ENCODE assay signal across 20 cellular contexts in genomic region chr7:40531946-40532345, GRCh38.
A peak's percentile ranks its signal among the peaks of the same experiment; 100 is the strongest.
DNase-seq lines count a peak whose midpoint lies in the region; ATAC-seq and TF ChIP-seq lines count a peak whose summit lies in the region.
"Had no signal": no experiment of that assay in that cellular context is flagged by ENCODE, and none has a peak within 500 bp of the region (broad histone marks: within the 10 kb centered on the region; RNA-seq: fewer than 3 reads in every experiment).

No MANE protein-coding gene starts in this region.

- H3K9ac ChIP-seq in SK-N-SH (no peak overlapping the region), GM23248 (no peak overlapping the region)
- H3K9ac ChIP-seq: BLaER1 had no signal

- 96% methylated on average over 4 of the region's 4 CpGs for WGBS in SK-N-SH (ENCODE audit: low lambda C conversion rate)
- WGBS in GM23248 (ENCODE audit: low coverage in 1 of 2, low lambda C conversion rate in 2 of 2, missing lambda C conversion rate in 2 of 2), 2 experiments, result 94 to 100% methylated on average over 4 of the region's 4 CpGs

- H3K27ac Mint-ChIP-seq in HFFc6, result peak overlapping the region; percentile 8; the same call in 1 of the 2 replicates
- H3K27ac Mint-ChIP-seq: B cell; CD4-positive, alpha-beta T cell; CD8-positive, alpha-beta memory T cell; GM23338; H9 had no signal

- H3K4me3 Mint-ChIP-seq in HFFc6, result no peak overlapping the region
- no peak overlapping the region for H3K4me3 Mint-ChIP-seq in activated T-cell treated with anti-CD3 and anti-CD28 coated beads, Interleukin-2, amount 50 U/mL, for 4 hours
- H3K4me3 Mint-ChIP-seq: B cell; CD4-positive, alpha-beta T cell; CD8-positive, alpha-beta memory T cell; GM23338; H9 had no signal

- H3K9me2 ChIP-seq in SK-N-SH, result no peaks in the 10 kb centered on the region
- H3K9me2 ChIP-seq in GM23248 (ENCODE audit: insufficient read depth), result no peaks in the 10 kb centered on the region

- no peak for TF ChIP-seq EP300 in SK-N-SH (IDR thresholded peaks at IDR 0.05; ENCODE audit: borderline replicate concordance in 1 of 2, low read depth in 1 of 2, low read length in 1 of 2)

- H3K9me3 ChIP-seq in SK-N-SH (no peaks in the 10 kb centered on the region), GM23248 (ENCODE audit: low read depth) (no peaks in the 10 kb centered on the region)
- H3K9me3 ChIP-seq: BLaER1 had no signal

- H3K27me3 ChIP-seq in SK-N-SH (ENCODE audit: insufficient read depth) (no peaks in the 10 kb centered on the region), GM23248 (replicated peaks; ENCODE audit: insufficient read depth) (no peaks in the 10 kb centered on the region)
- H3K27me3 ChIP-seq: BLaER1 had no signal

- DNase-seq in SK-N-SH (no peak), HFFc6 (no peak), fibroblast of gingiva (ENCODE audit: low read depth) (peak; percentile 35), NCI-H1092 treated with DMSO at 0.1 percent for 48 hours (lab: John Stamatoyannopoulos, UW) (no peak), GM23248 (no peak), CD1c-positive myeloid dendritic cell (ENCODE audit: extremely low spot score) (no peak)
- no peak for DNase-seq in activated T-cell treated with anti-CD3 and anti-CD28 coated beads, Interleukin-2, amount 50 U/mL, for 4 hours
- DNase-seq: CD4-positive, alpha-beta T cell; CD8-positive, alpha-beta memory T cell; DMS 273 treated with DMSO at 0.1 percent for 48 hours; DMS79; GF-D8; H9 had no signal

- H3K79me2 ChIP-seq in SK-N-SH (ENCODE audit: insufficient read depth) (peaks cover 78% of the 10 kb centered on the region), GM23248 (ENCODE audit: insufficient read depth) (no peaks in the 10 kb centered on the region)

- POLR2A ChIA-PET in SK-N-SH (lab: Yijun Ruan, JAX), result no interaction called here

- H3K4me1 Mint-ChIP-seq in HFFc6 (ENCODE audit: low read depth), result peaks cover 42% of the 10 kb centered on the region
- no peaks in the 10 kb centered on the region for H3K4me1 Mint-ChIP-seq in activated T-cell treated with anti-CD3 and anti-CD28 coated beads, Interleukin-2, amount 50 U/mL, for 4 hours (ENCODE audit: low read depth)
- H3K4me1 Mint-ChIP-seq: B cell; CD8-positive, alpha-beta memory T cell; GM23338; H9 had no signal

- TF ChIP-seq CTCF in SK-N-SH (IDR thresholded peaks at IDR 0.05) (no peak), HFFc6 (IDR thresholded peaks at IDR 0.05) (no peak)

- H2AFZ ChIP-seq in SK-N-SH (ENCODE audit: low read depth) (no peak overlapping the region), GM23248 (no peak overlapping the region)
- H2AFZ ChIP-seq: GM23338 had no signal

- in situ Hi-C loops in GM23248 (cut with MboI), result no loop called here

- no peak; the same call in 2 of the 3 replicates for ATAC-seq in SK-N-SH treated with all-trans-retinoic acid at 6 μM for 48 hours
- ATAC-seq in activated T-cell treated with anti-CD3 and anti-CD28 coated beads, Interleukin-2, amount 50 U/mL, for 4 hours, result no peak
- ATAC-seq: GM23338, HCT116 had no signal

- no peaks in the 10 kb centered on the region for H3K36me3 Mint-ChIP-seq in HFFc6 (ENCODE audit: low read depth)
- H3K36me3 Mint-ChIP-seq in activated T-cell treated with anti-CD3 and anti-CD28 coated beads, Interleukin-2, amount 50 U/mL, for 4 hours (ENCODE audit: insufficient read depth), result no peaks in the 10 kb centered on the region
- H3K36me3 Mint-ChIP-seq: CD8-positive, alpha-beta memory T cell had no signal

- H3F3A ChIP-seq in SK-N-SH (replicated peaks; ENCODE audit: insufficient read depth), result peaks cover 42% of the 10 kb centered on the region
- H3F3A ChIP-seq in GM23248 (ENCODE audit: insufficient read depth), result 0 out of 2 replicates have a peak, but pooled peaks cover 8% of the 10 kb centered on the region

- no peak for TF ChIP-seq RAD21 in SK-N-SH (IDR thresholded peaks at IDR 0.05; ENCODE audit: low read length)

- no peaks in the 10 kb centered on the region for H3K9me3 Mint-ChIP-seq in HFFc6
- H3K9me3 Mint-ChIP-seq in activated T-cell treated with anti-CD3 and anti-CD28 coated beads, Interleukin-2, amount 50 U/mL, for 4 hours, result peaks cover 4% of the 10 kb centered on the region
- H3K9me3 Mint-ChIP-seq: GM23338, H9 had no signal

- H4K20me1 ChIP-seq in SK-N-SH (ENCODE audit: insufficient read depth) (no peaks in the 10 kb centered on the region), GM23248 (ENCODE audit: insufficient read depth) (no peaks in the 10 kb centered on the region)
- H4K20me1 ChIP-seq: BLaER1 had no signal

- CTCF ChIA-PET in SK-N-SH (lab: Yijun Ruan, JAX), result interaction anchor here (1.8 kb wide), 1 partner anchor 12 kb away, joined by 5 read pairs; no protein-coding TSS in a partner anchor

- no peaks in the 10 kb centered on the region for H3K27me3 Mint-ChIP-seq in HFFc6 (ENCODE audit: insufficient read depth)
- H3K27me3 Mint-ChIP-seq in activated T-cell treated with anti-CD3 and anti-CD28 coated beads, Interleukin-2, amount 50 U/mL, for 4 hours (ENCODE audit: low read depth), result no peaks in the 10 kb centered on the region
- H3K27me3 Mint-ChIP-seq: B cell; CD4-positive, alpha-beta T cell; CD8-positive, alpha-beta memory T cell had no signal

- no peak overlapping the region for H3K4me2 ChIP-seq in SK-N-SH
- no peak overlapping the region for H3K4me2 ChIP-seq in GM23248 (ENCODE audit: unreplicated experiment)
- H3K4me2 ChIP-seq: BLaER1, GM23338 had no signal

- H3K27ac ChIP-seq in SK-N-SH (ENCODE audit: low read depth in 2 of 2, low read length in 1 of 2) (peak overlapping the region; percentile 23 to 75; a peak in 2 of 4 replicates), GM23248 (no peak overlapping the region)
- H3K27ac ChIP-seq: 22Rv1, BLaER1, C4-2B had no signal

- H3K4me3 ChIP-seq in SK-N-SH (ENCODE audit: low read depth in 2 of 2, low read length in 1 of 2), result no peak overlapping the region
- no peak overlapping the region for H3K4me3 ChIP-seq in GM23248
- H3K4me3 ChIP-seq: BLaER1, GM23338 had no signal

- H3K36me3 ChIP-seq in SK-N-SH (replicated peaks in 1 of 2; ENCODE audit: control insufficient read depth in 1 of 2, insufficient read depth in 2 of 2, low read length in 1 of 2) (peaks cover 9 to 49% of the 10 kb centered on the region in 2 experiments), GM23248 (ENCODE audit: low read depth) (no peaks in the 10 kb centered on the region)
- H3K36me3 ChIP-seq: BLaER1 had no signal

- peaks cover 14 to 18% of the 10 kb centered on the region in 2 experiments for H3K4me1 ChIP-seq in SK-N-SH (ENCODE audit: control insufficient read depth in 1 of 2, insufficient read depth in 2 of 2, low read depth in 1 of 2, low read length in 1 of 2)
- H3K4me1 ChIP-seq in GM23248 (ENCODE audit: insufficient read depth), result peaks cover 11% of the 10 kb centered on the region; the same call in 1 of the 2 replicates
- H3K4me1 ChIP-seq: BLaER1 had no signal

TF ChIP-seq in SK-N-SH, 30 proteins besides CTCF, POLR2A, EP300 and RAD21 (continues in another document):
- TF ChIP-seq NFIC (IDR thresholded peaks at IDR 0.05; ENCODE audit: borderline replicate concordance), result no peak
- TF ChIP-seq GABPA (IDR thresholded peaks at IDR 0.05; ENCODE audit: low read depth), result no peak
- TF ChIP-seq GATA2 (CRISPR knock-in tag; IDR thresholded peaks at IDR 0.05), result no peak
- TF ChIP-seq USF1 (IDR thresholded peaks at IDR 0.05; ENCODE audit: borderline replicate concordance, low read depth), result no peak

TF ChIP-seq in SK-N-SH treated with all-trans-retinoic acid at 6 μM for 48 hours, 23 proteins besides CTCF, POLR2A, EP300 and RAD21:
- no peak for TF ChIP-seq ZC3H10 (CRISPR knock-in tag; IDR thresholded peaks at IDR 0.05)
- no peak for TF ChIP-seq RARB (CRISPR knock-in tag; IDR thresholded peaks at IDR 0.05)
- TF ChIP-seq ESRRG (CRISPR knock-in tag; IDR thresholded peaks at IDR 0.05), result no peak
- no peak for TF ChIP-seq BACH2 (CRISPR knock-in tag; IDR thresholded peaks at IDR 0.05; ENCODE audit: borderline replicate concordance)
- TF ChIP-seq TCF4 (CRISPR knock-in tag; IDR thresholded peaks at IDR 0.05; ENCODE audit: borderline replicate concordance), result no peak
- TF ChIP-seq ARNTL (CRISPR knock-in tag; IDR thresholded peaks at IDR 0.05; ENCODE audit: borderline replicate concordance, low read depth), result no peak
- no peak for TF ChIP-seq ZNF70 (CRISPR knock-in tag; IDR thresholded peaks at IDR 0.05)
